ENCODE assay signal across 1 cellular context in genomic region chr9:68668127-68668526, GRCh38.
TF ChIP-seq lines count a peak whose summit lies in the region.

No MANE protein-coding gene starts in this region.

TF ChIP-seq in WTC11, 78 proteins besides CTCF, POLR2A, EP300 and RAD21 (continued from another document):
- TF ChIP-seq, protein P1, sequence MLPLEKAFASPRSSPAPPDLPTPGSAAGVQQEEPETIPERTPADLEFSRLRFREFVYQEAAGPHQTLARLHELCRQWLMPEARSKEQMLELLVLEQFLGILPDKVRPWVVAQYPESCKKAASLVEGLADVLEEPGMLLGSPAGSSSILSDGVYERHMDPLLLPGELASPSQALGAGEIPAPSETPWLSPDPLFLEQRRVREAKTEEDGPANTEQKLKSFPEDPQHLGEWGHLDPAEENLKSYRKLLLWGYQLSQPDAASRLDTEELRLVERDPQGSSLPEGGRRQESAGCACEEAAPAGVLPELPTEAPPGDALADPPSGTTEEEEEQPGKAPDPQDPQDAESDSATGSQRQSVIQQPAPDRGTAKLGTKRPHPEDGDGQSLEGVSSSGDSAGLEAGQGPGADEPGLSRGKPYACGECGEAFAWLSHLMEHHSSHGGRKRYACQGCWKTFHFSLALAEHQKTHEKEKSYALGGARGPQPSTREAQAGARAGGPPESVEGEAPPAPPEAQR (CRISPR knock-in tag; IDR thresholded peaks at IDR 0.05), result no peak
- TF ChIP-seq JAZF1 (CRISPR knock-in tag; IDR thresholded peaks at IDR 0.05), result no peak
- TF ChIP-seq ZNF317 (CRISPR knock-in tag; IDR thresholded peaks at IDR 0.05; ENCODE audit: borderline replicate concordance, low read depth), result no peak
- TF ChIP-seq RELA (CRISPR knock-in tag; IDR thresholded peaks at IDR 0.05; ENCODE audit: borderline replicate concordance), result no peak
- TF ChIP-seq, protein P2, sequence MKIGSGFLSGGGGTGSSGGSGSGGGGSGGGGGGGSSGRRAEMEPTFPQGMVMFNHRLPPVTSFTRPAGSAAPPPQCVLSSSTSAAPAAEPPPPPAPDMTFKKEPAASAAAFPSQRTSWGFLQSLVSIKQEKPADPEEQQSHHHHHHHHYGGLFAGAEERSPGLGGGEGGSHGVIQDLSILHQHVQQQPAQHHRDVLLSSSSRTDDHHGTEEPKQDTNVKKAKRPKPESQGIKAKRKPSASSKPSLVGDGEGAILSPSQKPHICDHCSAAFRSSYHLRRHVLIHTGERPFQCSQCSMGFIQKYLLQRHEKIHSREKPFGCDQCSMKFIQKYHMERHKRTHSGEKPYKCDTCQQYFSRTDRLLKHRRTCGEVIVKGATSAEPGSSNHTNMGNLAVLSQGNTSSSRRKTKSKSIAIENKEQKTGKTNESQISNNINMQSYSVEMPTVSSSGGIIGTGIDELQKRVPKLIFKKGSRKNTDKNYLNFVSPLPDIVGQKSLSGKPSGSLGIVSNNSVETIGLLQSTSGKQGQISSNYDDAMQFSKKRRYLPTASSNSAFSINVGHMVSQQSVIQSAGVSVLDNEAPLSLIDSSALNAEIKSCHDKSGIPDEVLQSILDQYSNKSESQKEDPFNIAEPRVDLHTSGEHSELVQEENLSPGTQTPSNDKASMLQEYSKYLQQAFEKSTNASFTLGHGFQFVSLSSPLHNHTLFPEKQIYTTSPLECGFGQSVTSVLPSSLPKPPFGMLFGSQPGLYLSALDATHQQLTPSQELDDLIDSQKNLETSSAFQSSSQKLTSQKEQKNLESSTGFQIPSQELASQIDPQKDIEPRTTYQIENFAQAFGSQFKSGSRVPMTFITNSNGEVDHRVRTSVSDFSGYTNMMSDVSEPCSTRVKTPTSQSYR (CRISPR knock-in tag; IDR thresholded peaks at IDR 0.05), result no peak
- TF ChIP-seq IRF1 (CRISPR knock-in tag; IDR thresholded peaks at IDR 0.05), result no peak
